9 cellular contexts compared by ENCODE assay signal in the genomic region with DNA sequence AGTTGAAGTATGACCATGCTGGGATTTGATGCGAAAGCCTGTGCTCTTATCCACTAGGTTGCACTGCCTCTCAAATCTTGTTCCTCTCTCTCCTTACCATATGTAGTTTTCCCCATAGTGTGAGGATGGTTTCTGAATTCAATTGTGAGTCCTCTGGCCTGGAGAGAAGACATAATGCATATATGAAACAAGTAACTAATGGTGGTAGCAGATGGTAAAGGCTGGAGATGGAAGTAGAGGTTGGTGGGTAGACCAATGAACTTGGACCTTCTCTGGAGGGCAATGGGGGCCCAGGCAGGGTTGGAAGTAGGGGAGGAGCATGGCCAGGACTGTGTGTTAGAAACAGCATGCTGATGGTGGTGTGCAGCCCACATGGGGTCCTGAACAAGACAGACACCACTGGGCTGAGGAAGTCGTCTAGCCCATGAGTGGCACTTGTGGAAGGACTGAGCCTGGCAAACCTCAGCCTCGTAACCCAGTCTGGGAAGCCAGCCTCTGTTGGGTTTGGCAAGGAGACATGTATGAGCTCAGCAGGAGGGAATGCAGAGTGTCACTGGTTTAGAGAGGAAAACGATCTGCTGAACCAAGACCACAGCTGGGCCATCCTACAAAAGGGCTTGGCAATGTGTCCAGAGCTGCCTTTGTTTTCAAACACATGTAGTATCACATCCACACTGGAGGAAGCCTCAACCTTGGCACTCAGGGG. TPM values are rescaled to one million over a fixed set of nuclear protein-coding genes. Genes with fewer than 3 reads are reported as not detected.
DNase-seq lines count a peak whose midpoint lies in the region; ATAC-seq, FAIRE-seq and TF ChIP-seq lines count a peak whose summit lies in the region.
"Had no signal": no experiment of that assay in that cellular context is flagged by ENCODE, and none has a peak within 500 bp of the region (broad histone marks: within the 10 kb centered on the region; RNA-seq: fewer than 3 reads in every experiment).

No MANE protein-coding gene starts in this region.

- ATAC-seq in T-helper 17 cell: no peak

- H3K36me3 Mint-ChIP-seq in osteocyte (ENCODE audit: unreplicated experiment) (peaks cover 12% of the 10 kb centered on the region), T-helper 17 cell (ENCODE audit: low read depth) (no peaks in the 10 kb centered on the region)

- peaks cover 36% of the 10 kb centered on the region for H3K4me1 ChIP-seq in SJSA1 (replicated peaks)

- no peaks in the 10 kb centered on the region for H3K27me3 ChIP-seq in SJSA1 (replicated peaks)

- H3K27me3 Mint-ChIP-seq in osteocyte (ENCODE audit: unreplicated experiment) (no peaks in the 10 kb centered on the region), T-helper 17 cell (no peaks in the 10 kb centered on the region)

- in situ Hi-C loops in G401 (cut with HindIII; ENCODE audit: low sequenced_read_pairs): no loop called here

- peak; percentile 95 for DNase-seq in AG20443 (ENCODE audit: low spot score)
- peak; percentile 71 to 73 for DNase-seq in SJSA1 (ENCODE audit: low read depth in 1 of 2, low spot score in 2 of 2)
- peak; percentile 32 to 47 for DNase-seq in frontal cortex (ENCODE audit: low spot score in 2 of 2)
- DNase-seq in osteocyte (ENCODE audit: extremely low spot score, unreplicated experiment): peak; percentile 86
- no peak for DNase-seq in GF-D8 (lab: John Stamatoyannopoulos, UW)
- no peak for DNase-seq in cortex of kidney (lab: John Stamatoyannopoulos, UW)
- DNase-seq in T-helper 17 cell: no peak
- DNase-seq in G401 (ENCODE audit: low spot score): no peak

- no peak overlapping the region for H3K4me3 ChIP-seq in SJSA1

- H3K4me1 Mint-ChIP-seq in osteocyte (ENCODE audit: unreplicated experiment) (peaks cover 59% of the 10 kb centered on the region), T-helper 17 cell (no peaks in the 10 kb centered on the region)

- H3K9me3 ChIP-seq in SJSA1 (replicated peaks) (no peaks in the 10 kb centered on the region), T-helper 17 cell (ENCODE audit: control insufficient read depth, low read length, poor library complexity, severe bottlenecking) (no peaks in the 10 kb centered on the region)

- no peak for TF ChIP-seq CTCF in osteocyte (IDR thresholded peaks at IDR 0.05)

- H3K27ac Mint-ChIP-seq in osteocyte (ENCODE audit: unreplicated experiment) (peak overlapping the region; percentile 78), T-helper 17 cell (no peak overlapping the region)

- H3K9me3 Mint-ChIP-seq in osteocyte (ENCODE audit: unreplicated experiment): peaks cover 23% of the 10 kb centered on the region

- peak overlapping the region; percentile 42 for H3K27ac ChIP-seq in SJSA1

- H3K4me3 Mint-ChIP-seq in osteocyte (ENCODE audit: unreplicated experiment) (no peak overlapping the region), T-helper 17 cell (no peak overlapping the region)

- H3K36me3 ChIP-seq in SJSA1: no peaks in the 10 kb centered on the region

- no peak for FAIRE-seq in frontal cortex (lab: Jason Lieb, UNC)
- FAIRE-seq: TTC549 had no signal

RNA-seq across cellular contexts. Expression of a gene that starts 18.5 kb away (rescaled TPM):
- 6.0 and 15.6 TPM in 2 replicates for total RNA-seq in SJSA1 (2014; rRNA removed; shearing (Covaris generic))
- total RNA-seq in frontal cortex (0.41 TPM), osteocyte (135 and 136 TPM in 2 replicates), T-helper 17 cell (under 1 TPM; 0.85 to 0.89 TPM)
- 11.3 and 26.1 TPM in 2 replicates for total RNA-seq in G401 (2014; rRNA removed; shearing (Covaris generic))

Comparison
In these comparisons a context has a peak if more than half of its experiments do, and no peak if none do; other contexts are left out.
1. DNase-seq: peak in AG20443 (single experiment), SJSA1 (2 of 2), frontal cortex (2 of 2) and osteocyte (single experiment); none in GF-D8 (single experiment), cortex of kidney (single experiment), T-helper 17 cell (0 of 3) and G401 (single experiment).